In the genomic region with DNA sequence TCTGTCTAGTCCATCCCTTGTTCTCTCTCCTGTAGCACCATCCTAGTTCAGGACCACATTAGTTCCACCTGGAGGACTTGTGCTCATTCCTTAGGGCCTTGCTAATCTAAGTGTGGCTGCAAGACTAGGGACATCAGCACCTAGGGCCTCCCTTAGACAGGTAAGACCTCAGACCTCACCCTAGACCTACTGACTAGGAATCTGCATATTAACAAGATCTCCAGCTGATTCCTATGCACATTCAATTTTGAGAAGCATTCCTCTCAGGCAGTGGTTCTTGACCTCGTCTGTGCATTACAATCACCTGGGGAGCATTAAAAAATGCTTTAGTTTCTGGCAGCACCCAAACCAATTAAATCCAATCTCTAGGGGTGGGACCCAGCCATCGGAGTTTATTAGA, we compare ENCODE assay signal across 27 cellular contexts.
"Had no signal": no experiment of that assay in that cellular context is flagged by ENCODE, and none has a peak within 500 bp of the region (broad histone marks: within the 10 kb centered on the region; RNA-seq: fewer than 3 reads in every experiment).

No MANE protein-coding gene starts in this region.

- H3K9me3 ChIP-seq: ascending aorta, breast epithelium, colonic mucosa, gastrocnemius medialis, heart left ventricle had no signal

- H3K27ac ChIP-seq: ascending aorta, breast epithelium, cardiac muscle cell, colonic mucosa, dorsolateral prefrontal cortex, foreskin keratinocyte, gastrocnemius medialis, heart left ventricle had no signal

- H3K36me3 ChIP-seq: ascending aorta, breast epithelium, cardiac muscle cell, colonic mucosa, gastrocnemius medialis, heart left ventricle had no signal

- H3K4me1 ChIP-seq: ascending aorta, breast epithelium, colonic mucosa, foreskin keratinocyte, gastrocnemius medialis, heart left ventricle had no signal

- H3K27me3 ChIP-seq: ascending aorta, breast epithelium, colonic mucosa, foreskin keratinocyte, gastrocnemius medialis had no signal

- DNase-seq: activated CD4-positive, alpha-beta memory T cell treated with anti-CD3 and anti-CD28 coated beads, Interleukin-2, amount 10 ng/mL, durations not matched to agents 7 days and 5 days; activated CD4-positive, alpha-beta T cell treated with anti-CD3 and anti-CD28 coated beads for 1 hour; activated CD4-positive, alpha-beta T cell treated with anti-CD3 and anti-CD28 coated beads for 4 hours; activated CD4-positive, alpha-beta T cell treated with anti-CD3 and anti-CD28 coated beads, Interleukin-2, amount 10 ng/mL, durations not matched to agents 7 days and 5 days; activated CD4-positive, alpha-beta T cell treated with anti-CD3 and anti-CD28 coated beads, Interleukin-2, amount 50 U/mL, for 4 hours; activated CD8-positive, alpha-beta memory T cell treated with anti-CD3 and anti-CD28 coated beads, Interleukin-2, amount 50 U/mL, for 48 hours; activated gamma-delta T cell; activated naive CD4-positive, alpha-beta T cell; activated naive CD4-positive, alpha-beta T cell treated with anti-CD3 and anti-CD28 coated beads, Interleukin-2, amount 10 ng/mL, durations not matched to agents 7 days and 5 days; activated naive CD8-positive, alpha-beta T cell treated with anti-CD3 and anti-CD28 coated beads, Interleukin-2, amount 10 ng/mL, durations not matched to agents 7 days and 5 days; activated T-cell treated with anti-CD3 and anti-CD28 coated beads for 4 hours; activated T-cell treated with anti-CD3 and anti-CD28 coated beads, Interleukin-2, amount 50 U/mL, for 24 hours; activated T-cell treated with anti-CD3 and anti-CD28 coated beads, Interleukin-2, amount 50 U/mL, for 72 hours; central memory CD4-positive, alpha-beta T cell; cerebellar nuclear complex; colonic mucosa; dorsolateral prefrontal cortex; effector memory CD4-positive, alpha-beta T cell; endodermal cell; foreskin keratinocyte; gastrocnemius medialis; glutamatergic neuron; heart left ventricle; T-helper 2 cell had no signal

- H3K4me3 ChIP-seq: ascending aorta, breast epithelium, cardiac muscle cell, colonic mucosa, dorsolateral prefrontal cortex, gastrocnemius medialis, heart left ventricle had no signal
